Comparison of ENCODE assay signal across 7 cellular contexts in genomic region chr9:131500939-131501541, GRCh38. TPM values are rescaled to one million over a fixed set of nuclear protein-coding genes. Genes with fewer than 3 reads are reported as not detected.
A peak's percentile ranks its signal among the peaks of the same experiment; 100 is the strongest.
DNase-seq lines count a peak whose midpoint lies in the region; ATAC-seq and TF ChIP-seq lines count a peak whose summit lies in the region.

No MANE protein-coding gene starts in this region.

- no peaks in the 10 kb centered on the region for H3K9me3 Mint-ChIP-seq in endothelial cell (ENCODE audit: unreplicated experiment)

- H3K36me3 ChIP-seq in KOPT-K1 (ENCODE audit: insufficient read depth, low read length) (peaks cover 37% of the 10 kb centered on the region), brain microvascular endothelial cell (replicated peaks) (peaks cover 35% of the 10 kb centered on the region), body of pancreas (replicated peaks in 1 of 2; ENCODE audit: insufficient read depth in 1 of 2, low read depth in 2 of 2) (peaks cover 4 to 15% of the 10 kb centered on the region in 2 donors)

- no peaks in the 10 kb centered on the region for H3K9me3 ChIP-seq in KOPT-K1 (ENCODE audit: insufficient read depth, low read length, poor library complexity, severe bottlenecking)
- no peaks in the 10 kb centered on the region for H3K9me3 ChIP-seq in body of pancreas

- H3K4me3 Mint-ChIP-seq in endothelial cell (ENCODE audit: unreplicated experiment): peak overlapping the region; percentile 78

- WGBS in body of pancreas, 2 donors: 46 to 60% methylated on average over 4 to 5 of the region's 5 CpGs

- peaks cover 13% of the 10 kb centered on the region for H3K27me3 Mint-ChIP-seq in endothelial cell (ENCODE audit: unreplicated experiment)

- H3K4me3 ChIP-seq in brain microvascular endothelial cell (ENCODE audit: low read depth, low read length) (no peak overlapping the region), body of pancreas (no peak overlapping the region)

- no peak for TF ChIP-seq CTCF in endothelial cell (IDR thresholded peaks at IDR 0.05; ENCODE audit: unreplicated experiment)
- TF ChIP-seq CTCF in brain microvascular endothelial cell (IDR thresholded peaks at IDR 0.05; ENCODE audit: low read depth, low read length, missing control alignments): no peak
- no peak for TF ChIP-seq CTCF in body of pancreas (IDR thresholded peaks at IDR 0.05)

- DNase-seq in activated CD4-positive, alpha-beta T cell treated with anti-CD3 and anti-CD28 coated beads for 1 hour: peak; percentile 29
- DNase-seq in endothelial cell (ENCODE audit: low spot score) (no peak), brain microvascular endothelial cell (no peak), NCI-H1436 (lab: John Stamatoyannopoulos, UW) (no peak), body of pancreas (no peak)
- peak; percentile 25 for DNase-seq in stimulated activated CD8-positive, alpha-beta memory T cell treated with anti-CD3 and anti-CD28 coated beads, Interleukin-15, amount 100 ng/mL, for 1 hour (ENCODE audit: low read depth)

- peaks cover 32% of the 10 kb centered on the region for H3K4me1 ChIP-seq in body of pancreas

- H3K36me3 Mint-ChIP-seq in endothelial cell (ENCODE audit: low read depth, unreplicated experiment): peaks cover 38% of the 10 kb centered on the region

- intact Hi-C loops in body of pancreas (cut with DNase I): no loop called here

- ATAC-seq in body of pancreas: no peak

- peaks cover 41% of the 10 kb centered on the region for H3K4me1 Mint-ChIP-seq in endothelial cell (ENCODE audit: unreplicated experiment)

- H3K27me3 ChIP-seq in brain microvascular endothelial cell (replicated peaks): no peaks in the 10 kb centered on the region
- H3K27me3 ChIP-seq in body of pancreas: no peaks in the 10 kb centered on the region

- H3K27ac ChIP-seq in KOPT-K1 (ENCODE audit: low read depth, low read length, poor library complexity, severe bottlenecking): peak overlapping the region; percentile 79
- no peak overlapping the region for H3K27ac ChIP-seq in brain microvascular endothelial cell
- H3K27ac ChIP-seq in body of pancreas: no peak overlapping the region

- no peak for TF ChIP-seq POLR2A in body of pancreas (IDR thresholded peaks at IDR 0.05)

- H3K27ac Mint-ChIP-seq in endothelial cell (ENCODE audit: unreplicated experiment): no peak overlapping the region

- in situ Hi-C loops in brain microvascular endothelial cell (cut with HindIII; ENCODE audit: low pct_ligation_motif_present, low sequenced_read_pairs): no loop called here

RNA-seq across cellular contexts. Expression of gene POMT1, which starts 1.7 kb away (rescaled TPM):
- 57.6 TPM for total RNA-seq in endothelial cell (ENCODE audit: unreplicated experiment)
- total RNA-seq in body of pancreas: 10 to 100 TPM; 22.1 to 34.6 TPM

RNA-seq across cellular contexts. Expression of gene UCK1, which starts 30.0 kb away (rescaled TPM):
- 23.0 TPM for total RNA-seq in endothelial cell (ENCODE audit: unreplicated experiment)
- 10 to 100 TPM; 16.5 to 37.1 TPM for total RNA-seq in body of pancreas

RNA-seq across cellular contexts. Expression of gene PRRT1B, which starts 44.3 kb away (rescaled TPM):
- total RNA-seq in endothelial cell (ENCODE audit: unreplicated experiment) (not detected), body of pancreas (under 1 TPM; 0.33 to 0.78 TPM)

Comparison
In these comparisons a context has a peak if more than half of its experiments do, and no peak if none do; other contexts are left out.
1. DNase-seq: peak in activated CD4-positive, alpha-beta T cell treated with anti-CD3 and anti-CD28 coated beads for 1 hour (single experiment) and stimulated activated CD8-positive, alpha-beta memory T cell treated with anti-CD3 and anti-CD28 coated beads, Interleukin-15, amount 100 ng/mL, for 1 hour (single experiment); none in endothelial cell (single experiment), brain microvascular endothelial cell (single experiment), NCI-H1436 (single experiment) and body of pancreas (0 of 4).